ENCODE assay signal across 8 cellular contexts in the genomic region with DNA sequence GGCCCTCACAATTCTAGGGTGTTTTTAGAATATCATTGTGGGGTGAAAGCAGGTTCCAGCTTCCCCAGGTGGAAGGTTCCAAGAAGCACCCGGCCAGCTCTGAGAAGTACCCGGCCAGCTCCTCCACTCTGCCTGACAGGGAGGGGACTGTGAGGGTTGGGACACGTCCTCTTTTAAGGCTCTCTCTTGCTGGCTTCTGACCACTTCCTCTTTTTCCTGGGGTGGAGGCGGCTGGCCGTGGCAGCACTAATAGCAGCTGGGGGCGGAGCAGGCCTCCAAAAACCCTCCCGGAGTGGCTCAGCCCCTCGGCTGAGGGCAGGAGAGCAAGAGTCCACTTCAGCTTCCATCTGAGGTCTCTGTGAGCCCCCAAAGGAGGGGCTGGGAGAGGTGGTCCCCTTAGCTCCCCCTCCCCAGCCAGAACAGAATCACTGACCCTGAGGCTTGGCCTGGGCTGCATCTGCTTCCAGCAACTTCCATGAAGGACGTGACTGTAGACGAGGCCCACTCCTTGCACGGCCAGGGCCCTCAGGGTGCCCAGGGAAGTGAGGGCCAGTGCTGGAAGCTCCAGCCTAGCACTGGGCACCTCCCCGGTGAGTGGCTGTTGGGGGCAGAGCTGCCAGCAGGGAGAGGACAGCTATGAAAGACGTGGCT. TPM values are rescaled to one million over a fixed set of nuclear protein-coding genes. Genes with fewer than 3 reads are reported as not detected.
A peak's percentile ranks its signal among the peaks of the same experiment; 100 is the strongest.
DNase-seq lines count a peak whose midpoint lies in the region; ATAC-seq and TF ChIP-seq lines count a peak whose summit lies in the region.

No MANE protein-coding gene starts in this region.

- H2BK15ac ChIP-seq in mesenchymal stem cell (ENCODE audit: low read depth, poor library complexity, severe bottlenecking), result no peak overlapping the region

- DNase-seq in GM20000 (ENCODE audit: low spot score) (peak; percentile 81), activated B cell treated with CpG ODN at 0.5 μM for 24 hours (peak; percentile 70), mesenchymal stem cell (no peak), DMS79 (lab: John Stamatoyannopoulos, UW) (no peak), cortex of kidney (lab: John Stamatoyannopoulos, UW) (no peak), NCI-H526 treated with DMSO at 0.1 percent for 48 hours (lab: John Stamatoyannopoulos, UW) (no peak)

- no peaks in the 10 kb centered on the region for H3K9me3 ChIP-seq in DOHH2 (ENCODE audit: control insufficient read depth, insufficient read depth, low read length)
- H3K9me3 ChIP-seq in mesenchymal stem cell (ENCODE audit: control insufficient read depth, low read length), result no peaks in the 10 kb centered on the region

- 62% methylated on average over 13 of the region's 13 CpGs for WGBS in mesenchymal stem cell

- H3K4me1 ChIP-seq in DOHH2 (ENCODE audit: control insufficient read depth, low read length), result peaks cover 54% of the 10 kb centered on the region
- H3K4me1 ChIP-seq in mesenchymal stem cell (ENCODE audit: control insufficient read depth, insufficient read depth, low read depth, low read length), result peaks cover 7% of the 10 kb centered on the region

- H2AK5ac ChIP-seq in mesenchymal stem cell (ENCODE audit: low read length, severe bottlenecking), result no peak overlapping the region

- H4K20me1 ChIP-seq in DOHH2 (ENCODE audit: control insufficient read depth, insufficient read depth, low read depth, low read length), result no peaks in the 10 kb centered on the region

- no peak overlapping the region for H3K9ac ChIP-seq in mesenchymal stem cell (ENCODE audit: low read length)

- TF ChIP-seq CTCF in DOHH2 (IDR thresholded peaks at IDR 0.05; ENCODE audit: low read depth, low read length, poor library complexity, severe bottlenecking) (no peak), GM20000 (IDR thresholded peaks at IDR 0.05; ENCODE audit: extremely low read depth, missing control alignments) (no peak), activated B cell treated with CpG ODN at 0.5 μM for 24 hours (IDR thresholded peaks at IDR 0.05) (no peak)

- H3K4me2 ChIP-seq in DOHH2 (ENCODE audit: low read length) (peak overlapping the region; percentile 94), mesenchymal stem cell (ENCODE audit: low read length, poor library complexity, severe bottlenecking) (no peak overlapping the region)

- H2BK120ac ChIP-seq in mesenchymal stem cell (ENCODE audit: low read depth, low read length), result no peak overlapping the region

- H3K36me3 ChIP-seq in DOHH2 (ENCODE audit: control insufficient read depth, low read length), result peaks cover 33% of the 10 kb centered on the region
- no peaks in the 10 kb centered on the region for H3K36me3 ChIP-seq in mesenchymal stem cell (ENCODE audit: control insufficient read depth in 1 of 2, insufficient read depth in 2 of 2, low read depth in 1 of 2, low read length in 2 of 2)

- intact Hi-C loops in activated B cell treated with CpG ODN at 0.5 μM for 24 hours (cut with micrococcal nuclease), result loop anchor here (1.0 to 2.0 kb wide), 2 partner anchors 14 to 27 kb away; a partner anchor contains a TSS

- H3K27me3 ChIP-seq in DOHH2 (ENCODE audit: control insufficient read depth, low read length) (no peaks in the 10 kb centered on the region), mesenchymal stem cell (ENCODE audit: control insufficient read depth in 1 of 2, insufficient read depth in 1 of 2, low read length in 2 of 2) (no peaks in the 10 kb centered on the region)

- no peak overlapping the region for H3K4ac ChIP-seq in mesenchymal stem cell (ENCODE audit: low read depth in 1 of 2, low read length in 2 of 2)

- no peaks in the 10 kb centered on the region for H3K9me2 ChIP-seq in DOHH2 (replicated peaks; ENCODE audit: control insufficient read depth, low read length)

- H3K18ac ChIP-seq in mesenchymal stem cell (ENCODE audit: low read depth in 1 of 2, low read length in 2 of 2), result peak overlapping the region in 1 of 2 experiments; percentile 1

- peaks cover 46% of the 10 kb centered on the region for H3K79me2 ChIP-seq in DOHH2 (ENCODE audit: control insufficient read depth, low read length)

- no peak overlapping the region for H2BK5ac ChIP-seq in mesenchymal stem cell (ENCODE audit: low read depth, low read length, poor library complexity, severe bottlenecking)

- H2BK12ac ChIP-seq in mesenchymal stem cell (ENCODE audit: low read length in 2 of 2), result no peak overlapping the region

- peak overlapping the region; percentile 54 for H4K8ac ChIP-seq in mesenchymal stem cell (ENCODE audit: low read length)

- H2AFZ ChIP-seq in mesenchymal stem cell (ENCODE audit: low read depth, low read length), result peak overlapping the region; percentile 78

- H3K36me3 Mint-ChIP-seq in activated B cell treated with CpG ODN at 0.5 μM for 24 hours (ENCODE audit: low read depth), result peaks cover 12% of the 10 kb centered on the region

- POLR2A ChIA-PET in activated B cell treated with CpG ODN at 0.5 μM for 24 hours (lab: Charles Lee), result interaction anchor here (0.6 to 6.6 kb wide), 20 partner anchors 9 to 271 kb away, joined by 3 to 124 read pairs (median 6); a partner anchor contains a TSS

- peaks cover 13% of the 10 kb centered on the region for H3F3A ChIP-seq in DOHH2 (ENCODE audit: control insufficient read depth, insufficient read depth)

- CTCF ChIA-PET in activated B cell treated with CpG ODN at 0.5 μM for 24 hours (lab: Charles Lee), result interaction anchor here (0.7 to 2.8 kb wide), 13 partner anchors 12 to 748 kb away, joined by 3 to 15 read pairs (median 3); a partner anchor contains a TSS

- no peak overlapping the region for H4K91ac ChIP-seq in mesenchymal stem cell (ENCODE audit: low read length)

- H3K79me1 ChIP-seq in mesenchymal stem cell (replicated peaks; ENCODE audit: low read length, poor library complexity, severe bottlenecking), result no peaks in the 10 kb centered on the region

- no peaks in the 10 kb centered on the region for H3K27me3 Mint-ChIP-seq in activated B cell treated with CpG ODN at 0.5 μM for 24 hours

- H3K4me3 Mint-ChIP-seq in activated B cell treated with CpG ODN at 0.5 μM for 24 hours, result peak overlapping the region; percentile 46

- H3K4me3 ChIP-seq in DOHH2 (ENCODE audit: low read length), result peak overlapping the region; percentile 70
- H3K4me3 ChIP-seq in mesenchymal stem cell (ENCODE audit: insufficient read depth in 1 of 2, low read depth in 1 of 2, low read length in 2 of 2), result no peak overlapping the region

- ATAC-seq in HG03442 (IDR thresholded peaks at IDR 0.05; ENCODE audit: unreplicated experiment) (peak; percentile 91), activated B cell treated with CpG ODN at 0.5 μM for 24 hours (ENCODE audit: low read depth) (peak; percentile 92)

- peak overlapping the region; percentile 82 for H3K27ac Mint-ChIP-seq in activated B cell treated with CpG ODN at 0.5 μM for 24 hours

- peaks cover 82% of the 10 kb centered on the region for H3K4me1 Mint-ChIP-seq in activated B cell treated with CpG ODN at 0.5 μM for 24 hours

- H3K23ac ChIP-seq in mesenchymal stem cell (ENCODE audit: low read length in 2 of 2), result no peak overlapping the region

- no peaks in the 10 kb centered on the region for H3K9me3 Mint-ChIP-seq in activated B cell treated with CpG ODN at 0.5 μM for 24 hours

- H3K27ac ChIP-seq in DOHH2 (ENCODE audit: low read depth, low read length), result peak overlapping the region; percentile 71
- no peak overlapping the region for H3K27ac ChIP-seq in mesenchymal stem cell (ENCODE audit: low read length, poor library complexity, severe bottlenecking)

- no peak overlapping the region for H3K14ac ChIP-seq in mesenchymal stem cell (ENCODE audit: low read length in 2 of 2)

RNA-seq across cellular contexts. Expression of a gene that starts 26.7 kb away (rescaled TPM):
- 449 and 525 TPM in 2 replicates for total RNA-seq in activated B cell treated with CpG ODN at 0.5 μM for 24 hours
- 0.21 TPM for polyA plus RNA-seq in mesenchymal stem cell (2013, experiment 1 of 2)
- polyA plus RNA-seq in mesenchymal stem cell (2013, experiment 2 of 2), result 0.41 TPM

Comparison
In these comparisons a context has a peak if more than half of its experiments do, and no peak if none do; other contexts are left out.
1. DNase-seq: peak in GM20000 (single experiment) and activated B cell treated with CpG ODN at 0.5 μM for 24 hours (single experiment); none in mesenchymal stem cell (single experiment), DMS79 (single experiment), cortex of kidney (single experiment) and NCI-H526 treated with DMSO at 0.1 percent for 48 hours (single experiment).